ENCODE assay signal across 14 cellular contexts in the genomic region with DNA sequence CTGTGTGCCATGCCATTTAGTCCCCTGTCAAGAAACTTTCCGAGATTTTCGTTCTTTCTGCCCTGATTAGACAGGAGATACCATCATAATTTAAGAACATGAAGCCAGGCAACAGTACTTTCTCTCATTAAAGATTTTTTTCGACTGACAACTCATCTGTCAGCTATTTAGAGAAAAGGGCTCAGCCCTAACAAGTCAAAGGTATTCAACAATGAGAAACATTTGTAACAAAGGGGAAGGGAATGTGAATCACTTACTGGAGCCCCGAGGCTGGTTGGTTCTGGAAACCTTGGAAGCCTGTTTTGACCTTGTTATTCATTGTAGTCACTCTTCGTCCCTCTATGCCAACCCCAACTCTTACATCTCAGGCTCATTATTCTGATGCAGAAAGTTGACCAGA.
A peak's percentile ranks its signal among the peaks of the same experiment; 100 is the strongest.
DNase-seq lines count a peak whose midpoint lies in the region; ATAC-seq and TF ChIP-seq lines count a peak whose summit lies in the region.
"Had no signal": no experiment of that assay in that cellular context is flagged by ENCODE, and none has a peak within 500 bp of the region (broad histone marks: within the 10 kb centered on the region; RNA-seq: fewer than 3 reads in every experiment).

No MANE protein-coding gene starts in this region.

- DNase-seq in AG08396 (ENCODE audit: low spot score) = peak; percentile 57
- DNase-seq in mammary epithelial cell = peak; percentile 96
- DNase-seq in kidney epithelial cell (ENCODE audit: low read depth) = peak; percentile 84
- no peak for DNase-seq in transverse colon
- DNase-seq in aorta = no peak
- DNase-seq in NCI-H345 (lab: John Stamatoyannopoulos, UW) = no peak
- DNase-seq in activated CD4-positive, alpha-beta T cell treated with anti-CD3 and anti-CD28 coated beads for 36 hours = no peak
- DNase-seq: activated T-cell treated with anti-CD3 and anti-CD28 coated beads, Interleukin-2, amount 50 U/mL, for 48 hours; central memory CD4-positive, alpha-beta T cell; NCI-H187 treated with DMSO at 0.1 percent for 48 hours; right lobe of liver had no signal

- H3K4me3 Mint-ChIP-seq in activated CD4-positive, alpha-beta T cell treated with anti-CD3 and anti-CD28 coated beads for 36 hours = no peak overlapping the region
- H3K4me3 Mint-ChIP-seq: memory B cell had no signal

- H3K9me3 ChIP-seq in HUES64 (ENCODE audit: insufficient read depth, low read depth, low read length) (peaks cover 12% of the 10 kb centered on the region), mammary epithelial cell (replicated peaks; ENCODE audit: insufficient read depth, low read length) (peaks cover 2% of the 10 kb centered on the region), transverse colon (no peaks in the 10 kb centered on the region), aorta (ENCODE audit: control insufficient read depth, low read length) (no peaks in the 10 kb centered on the region)
- H3K9me3 ChIP-seq: right lobe of liver had no signal

- TF ChIP-seq CTCF in mammary epithelial cell (conservative IDR thresholded peaks at IDR 0.05 in 1 of 2, IDR thresholded peaks at IDR 0.05 in 1 of 2; ENCODE audit: extremely low read depth in 1 of 2, insufficient read depth in 1 of 2, low read depth in 1 of 2, low read length in 2 of 2) (no peak), kidney epithelial cell (IDR thresholded peaks at IDR 0.05; ENCODE audit: insufficient read depth, low read length, poor library complexity, severe bottlenecking) (no peak), transverse colon (IDR thresholded peaks at IDR 0.05) (no peak)

- H3K27ac Mint-ChIP-seq in activated CD4-positive, alpha-beta T cell treated with anti-CD3 and anti-CD28 coated beads for 36 hours = no peak overlapping the region
- H3K27ac Mint-ChIP-seq: memory B cell had no signal

- peaks cover 25% of the 10 kb centered on the region; the same call in 1 of the 2 replicates for H3K4me1 ChIP-seq in HUES64 (ENCODE audit: insufficient read depth, low read length)
- peaks cover 67% of the 10 kb centered on the region for H3K4me1 ChIP-seq in mammary epithelial cell (ENCODE audit: insufficient read depth, low read length)
- H3K4me1 ChIP-seq in transverse colon = peaks cover 0 to 6% (median 6%) of the 10 kb centered on the region in 4 donors
- no peaks in the 10 kb centered on the region for H3K4me1 ChIP-seq in aorta (ENCODE audit: control insufficient read depth in 1 of 2, insufficient read depth in 2 of 2, low read length in 2 of 2)
- H3K4me1 ChIP-seq: right lobe of liver had no signal

- no peak for TF ChIP-seq POLR2A in transverse colon (IDR thresholded peaks at IDR 0.05)

- H3K4me1 Mint-ChIP-seq in activated CD4-positive, alpha-beta T cell treated with anti-CD3 and anti-CD28 coated beads for 36 hours = peaks cover 2% of the 10 kb centered on the region

- no TSS peak for BruUV-seq in mammary epithelial cell (replicated peaks; lab: Mats Ljungman, UMichigan)

- peak overlapping the region; percentile 60 for H3K4me2 ChIP-seq in mammary epithelial cell (ENCODE audit: insufficient read depth, low read depth, low read length)

- 73% methylated on average over 5 of the region's 5 CpGs for WGBS in HUES64
- WGBS in mammary epithelial cell (ENCODE audit: low coverage, missing lambda C conversion rate) = 0% methylated on average over 5 of the region's 5 CpGs
- WGBS in transverse colon (ENCODE audit: low coverage in 1 of 2), 2 donors = 82 to 84% methylated on average over 5 of the region's 5 CpGs
- WGBS in aorta, 2 donors = 79 to 80% methylated on average over 5 of the region's 5 CpGs

- POLR2A ChIA-PET in activated CD4-positive, alpha-beta T cell treated with anti-CD3 and anti-CD28 coated beads for 36 hours (lab: Charles Lee) = no interaction called here

- H3K4me3 ChIP-seq in HUES64 (ENCODE audit: low read length) (no peak overlapping the region), mammary epithelial cell (replicated peaks in 1 of 3; ENCODE audit: insufficient read depth in 1 of 3, low read depth in 2 of 3, low read length in 3 of 3) (no peak overlapping the region), kidney epithelial cell (ENCODE audit: low read depth, low read length) (no peak overlapping the region), transverse colon (no peak overlapping the region), aorta (ENCODE audit: low read length in 2 of 2) (no peak overlapping the region)
- H3K4me3 ChIP-seq: right lobe of liver had no signal

- H3K27ac ChIP-seq in HUES64 (ENCODE audit: low read depth, low read length) (peak overlapping the region; percentile 48), mammary epithelial cell (ENCODE audit: insufficient read depth, low read depth, low read length) (peak overlapping the region; percentile 98), transverse colon (no peak overlapping the region), aorta (ENCODE audit: low read depth in 1 of 2, low read length in 2 of 2) (no peak overlapping the region)
- H3K27ac ChIP-seq: right lobe of liver, VCaP had no signal

- intact Hi-C loops in mammary epithelial cell (cut with micrococcal nuclease) = loop anchor here (1.0 to 10.0 kb wide), 4 partner anchors 139 to 705 kb away; partner anchors contain the start of genes HJURP and SH3BP4
- intact Hi-C loops in transverse colon (cut with DNase I; ENCODE audit: low total_unique reads) = no loop called here
- intact Hi-C loops in aorta (cut with DNase I) = no loop called here
- intact Hi-C loops in activated CD4-positive, alpha-beta T cell treated with anti-CD3 and anti-CD28 coated beads for 36 hours (cut with DNase I, micrococcal nuclease) = no loop called here

- no peaks in the 10 kb centered on the region for H4K20me1 ChIP-seq in mammary epithelial cell (ENCODE audit: insufficient read depth, low read length)

- H3K79me2 ChIP-seq in mammary epithelial cell (ENCODE audit: insufficient read depth, low read length) = no peaks in the 10 kb centered on the region

- dilution Hi-C loops in mammary epithelial cell (cut with HindIII; ENCODE audit: low sequenced_read_pairs) = loop anchor here (5.0 kb wide), 3 partner anchors 108 to 252 kb away; no protein-coding TSS in a partner anchor

- ATAC-seq in aorta (ENCODE audit: low FRiP score) = no peak
- no peak for ATAC-seq in activated CD4-positive, alpha-beta T cell treated with anti-CD3 and anti-CD28 coated beads for 36 hours
- ATAC-seq: right lobe of liver had no signal

- CTCF ChIA-PET in mammary epithelial cell (lab: Charles Lee; ENCODE audit: low non-redundant PET) = no interaction called here
- CTCF ChIA-PET in activated CD4-positive, alpha-beta T cell treated with anti-CD3 and anti-CD28 coated beads for 36 hours (lab: Charles Lee) = no interaction called here

- in situ Hi-C loops in mammary epithelial cell (cut with MboI; ENCODE audit: low sequenced_read_pairs in 2 of 2) = loop anchor here (5.0 to 25.0 kb wide), 3 partner anchors 108 to 275 kb away; partner anchors contain the start of gene ARL4C (in 1 of the 2)
- in situ Hi-C loops in transverse colon (cut with MboI; ENCODE audit: low pct_ligation_motif_present in 1 of 4, low pct_unique_long_range_greater_than_20kb in 1 of 4, low sequenced_read_pairs in 3 of 4) = loop anchor here in 1 of 4 donors (25.0 kb wide), 1 partner anchor 113 kb away; no protein-coding TSS in a partner anchor

- no peak overlapping the region for H2AFZ ChIP-seq in mammary epithelial cell (ENCODE audit: low read depth, low read length)

- H3K36me3 ChIP-seq in HUES64 (ENCODE audit: insufficient read depth, low read length) (no peaks in the 10 kb centered on the region), mammary epithelial cell (ENCODE audit: insufficient read depth, low read length) (no peaks in the 10 kb centered on the region), kidney epithelial cell (ENCODE audit: control insufficient read depth, insufficient read depth, low read length) (no peaks in the 10 kb centered on the region), transverse colon (no peaks in the 10 kb centered on the region), aorta (ENCODE audit: control insufficient read depth in 1 of 2, insufficient read depth in 2 of 2, low read length in 1 of 2) (no peaks in the 10 kb centered on the region)
- H3K36me3 ChIP-seq: right lobe of liver had no signal

- no peak for TF ChIP-seq EP300 in transverse colon (IDR thresholded peaks at IDR 0.05; ENCODE audit: low read depth)

- H3K9ac ChIP-seq in HUES64 (ENCODE audit: low read depth, low read length) (no peak overlapping the region), mammary epithelial cell (ENCODE audit: insufficient read depth, low read length) (peak overlapping the region; percentile 88)

- H3K9me3 Mint-ChIP-seq in activated CD4-positive, alpha-beta T cell treated with anti-CD3 and anti-CD28 coated beads for 36 hours (ENCODE audit: low read depth) = no peaks in the 10 kb centered on the region
- H3K9me3 Mint-ChIP-seq: memory B cell had no signal

- H3K27me3 ChIP-seq in HUES64 (ENCODE audit: insufficient read depth, low read length) = no peaks in the 10 kb centered on the region
- no peaks in the 10 kb centered on the region for H3K27me3 ChIP-seq in mammary epithelial cell (ENCODE audit: insufficient read depth, low read length)
- H3K27me3 ChIP-seq in kidney epithelial cell (ENCODE audit: control insufficient read depth, insufficient read depth, low read length) = no peaks in the 10 kb centered on the region
- peaks cover 3% of the 10 kb centered on the region for H3K27me3 ChIP-seq in transverse colon
- no peaks in the 10 kb centered on the region for H3K27me3 ChIP-seq in aorta (ENCODE audit: control insufficient read depth in 1 of 2, insufficient read depth in 2 of 2, low read length in 1 of 2)
- H3K27me3 ChIP-seq: right lobe of liver had no signal

- no peaks in the 10 kb centered on the region for H3K36me3 Mint-ChIP-seq in activated CD4-positive, alpha-beta T cell treated with anti-CD3 and anti-CD28 coated beads for 36 hours (ENCODE audit: low read depth)
- H3K36me3 Mint-ChIP-seq: memory B cell had no signal

- no peaks in the 10 kb centered on the region for H3K27me3 Mint-ChIP-seq in activated CD4-positive, alpha-beta T cell treated with anti-CD3 and anti-CD28 coated beads for 36 hours

Comparison
In these comparisons a context has a peak if more than half of its experiments do, and no peak if none do; other contexts are left out.
1. DNase-seq: peak in AG08396 (single experiment), mammary epithelial cell (single experiment) and kidney epithelial cell (single experiment); none in transverse colon (single experiment), aorta (0 of 2), NCI-H345 (single experiment) and activated CD4-positive, alpha-beta T cell treated with anti-CD3 and anti-CD28 coated beads for 36 hours (single experiment).
2. H3K27ac ChIP-seq: peak in HUES64 (single experiment) and mammary epithelial cell (single experiment); none in transverse colon (0 of 4) and aorta (0 of 2).